Comparison of ENCODE assay signal across 8 cellular contexts in the genomic region with DNA sequence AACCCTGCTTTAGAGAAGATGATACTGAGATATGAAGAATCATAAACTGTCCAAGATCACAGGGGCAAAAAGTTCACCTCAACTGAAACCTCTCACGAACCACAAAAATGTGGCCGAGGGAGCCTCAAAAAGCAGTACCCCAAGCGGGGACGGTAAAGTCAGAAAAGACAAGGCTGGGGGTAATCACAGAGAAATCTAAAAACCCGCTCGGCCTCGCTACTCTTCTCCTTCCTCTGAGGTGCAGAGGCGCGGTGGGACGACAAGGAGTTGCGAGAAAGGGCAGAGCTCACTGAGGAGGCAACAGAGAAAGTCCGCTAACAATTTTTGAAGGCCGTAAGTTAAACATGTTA. TPM values are rescaled to one million over a fixed set of nuclear protein-coding genes. Genes with fewer than 3 reads are reported as not detected.
A peak's percentile ranks its signal among the peaks of the same experiment; 100 is the strongest.
DNase-seq lines count a peak whose midpoint lies in the region; ATAC-seq and TF ChIP-seq lines count a peak whose summit lies in the region.

No MANE protein-coding gene starts in this region.

- H3K79me2 ChIP-seq in fibroblast of lung (ENCODE audit: control insufficient read depth, insufficient read depth, low read length) (no peaks in the 10 kb centered on the region), parathyroid adenoma (peaks cover 7% of the 10 kb centered on the region)

- DNase-seq in Panc1 (ENCODE audit: low read depth, low spot score) (no peak), fibroblast of lung (ENCODE audit: low read depth in 2 of 2) (no peak), NCI-H1092 treated with DMSO at 0.1 percent for 48 hours (lab: John Stamatoyannopoulos, UW) (no peak), T1000 (lab: John Stamatoyannopoulos, UW) (no peak), NCI-H2227 (lab: John Stamatoyannopoulos, UW; ENCODE audit: unreplicated experiment) (no peak)

- H3K4me3 ChIP-seq in Panc1 (ENCODE audit: low read depth in 2 of 2, low read length in 2 of 2) = peak overlapping the region; percentile 71 to 99
- H3K4me3 ChIP-seq in fibroblast of lung (replicated peaks in 1 of 4; ENCODE audit: control extremely low read depth in 1 of 4, insufficient read depth in 1 of 4, low read depth in 3 of 4, low read length in 4 of 4) = peak overlapping the region; percentile 92 to 97 (median 96)
- H3K4me3 ChIP-seq in parathyroid adenoma (ENCODE audit: low read depth, low read length) = peak overlapping the region; percentile 94

- ATAC-seq in GM18867 (IDR thresholded peaks at IDR 0.05; ENCODE audit: unreplicated experiment) = peak; percentile 38
- peak; percentile 33 for ATAC-seq in HG02610 (IDR thresholded peaks at IDR 0.05; ENCODE audit: unreplicated experiment)
- ATAC-seq in Panc1 = peak; percentile 75

- H3K9me3 ChIP-seq in Panc1 (ENCODE audit: control insufficient read depth, insufficient read depth, low read depth, low read length) (no peaks in the 10 kb centered on the region), fibroblast of lung (ENCODE audit: control insufficient read depth, insufficient read depth, low read depth, low read length) (no peaks in the 10 kb centered on the region), parathyroid adenoma (ENCODE audit: control insufficient read depth, low read length) (no peaks in the 10 kb centered on the region)

- POLR2A ChIA-PET in Panc1 (lab: Charles Lee) = interaction anchor here (0.6 kb wide), 1 partner anchor 211 kb away, joined by 4 read pairs; the partner anchor contains the start of gene PHIP

- H4K20me1 ChIP-seq in fibroblast of lung (ENCODE audit: control insufficient read depth, extremely low read depth, insufficient read depth, low read length) = no peaks in the 10 kb centered on the region

- TSS peak; percentile 73 for BruUV-seq in Panc1 (replicated peaks; lab: Mats Ljungman, UMichigan)

- peaks cover 11% of the 10 kb centered on the region for H3K4me1 ChIP-seq in Panc1 (ENCODE audit: control insufficient read depth, insufficient read depth, low read length)
- H3K4me1 ChIP-seq in fibroblast of lung (ENCODE audit: control insufficient read depth, extremely low read depth, insufficient read depth, low read length) = no peaks in the 10 kb centered on the region
- no peaks in the 10 kb centered on the region for H3K4me1 ChIP-seq in parathyroid adenoma

- H3K27me3 ChIP-seq in Panc1 (ENCODE audit: control insufficient read depth, insufficient read depth, low read length) = no peaks in the 10 kb centered on the region
- H3K27me3 ChIP-seq in fibroblast of lung (ENCODE audit: control insufficient read depth, insufficient read depth, low read length) = no peaks in the 10 kb centered on the region
- H3K27me3 ChIP-seq in parathyroid adenoma (ENCODE audit: control insufficient read depth, insufficient read depth, low read length) = no peaks in the 10 kb centered on the region

- CTCF ChIA-PET in Panc1 (lab: Charles Lee) = no interaction called here

- H3K36me3 ChIP-seq in Panc1 (ENCODE audit: control insufficient read depth, insufficient read depth, low read length) (no peaks in the 10 kb centered on the region; the same call in 1 of the 2 replicates), fibroblast of lung (ENCODE audit: control insufficient read depth, insufficient read depth, low read length) (no peaks in the 10 kb centered on the region), parathyroid adenoma (ENCODE audit: control insufficient read depth, insufficient read depth, low read length) (no peaks in the 10 kb centered on the region)

- intact Hi-C loops in Panc1 (cut with micrococcal nuclease; ENCODE audit: unreplicated experiment) = no loop called here

- TF ChIP-seq CTCF in Panc1 (IDR thresholded peaks at IDR 0.05) (no peak), fibroblast of lung (conservative IDR thresholded peaks at IDR 0.05 in 1 of 2, IDR thresholded peaks at IDR 0.05 in 1 of 2; ENCODE audit: low read depth in 1 of 2, low read length in 2 of 2) (no peak), parathyroid adenoma (IDR thresholded peaks at IDR 0.05) (no peak)

- H3K4me2 ChIP-seq in fibroblast of lung (ENCODE audit: extremely low read depth, insufficient read depth, low read length) (peak overlapping the region; percentile 82), parathyroid adenoma (ENCODE audit: low read length) (peak overlapping the region; percentile 79)

- H3K9ac ChIP-seq in fibroblast of lung (ENCODE audit: insufficient read depth, low read length) (peak overlapping the region; percentile 62), parathyroid adenoma (peak overlapping the region; percentile 32)

- in situ Hi-C loops in Panc1 (cut with HindIII; ENCODE audit: low pct_unique_long_range_greater_than_20kb, low sequenced_read_pairs) = no loop called here

- H3K27ac ChIP-seq in Panc1 (ENCODE audit: low read length) = peak overlapping the region; percentile 97
- H3K27ac ChIP-seq in fibroblast of lung (ENCODE audit: insufficient read depth, low read length) = peak overlapping the region; percentile 80
- peak overlapping the region; percentile 81 for H3K27ac ChIP-seq in parathyroid adenoma

- peak overlapping the region; percentile 99 for H2AFZ ChIP-seq in fibroblast of lung (ENCODE audit: low read length)
- peak overlapping the region; percentile 98 for H2AFZ ChIP-seq in parathyroid adenoma

RNA-seq across cellular contexts. Expression of gene IRAK1BP1, which starts 0.4 kb away (rescaled TPM):
- total RNA-seq in Panc1 (2021; ENCODE audit: unreplicated experiment) = 2.2 TPM
- 3.4 TPM for polyA plus RNA-seq in Panc1 (2012; ENCODE audit: insufficient read length)
- total RNA-seq in fibroblast of lung = 4.4 and 5.6 TPM in 2 replicates
- polyA plus RNA-seq in fibroblast of lung = 2.4 and 2.5 TPM in 2 replicates
- polyA plus RNA-seq in fibroblast of lung (2012) = 1.5 and 1.8 TPM in 2 replicates
- polyA minus RNA-seq in fibroblast of lung (ENCODE audit: low replicate concordance) = 0.35 and 0.59 TPM in 2 replicates
